Comparison of ENCODE assay signal across 10 cellular contexts in genomic region chr15:40313531-40314398, GRCh38. TPM values are rescaled to one million over a fixed set of nuclear protein-coding genes. Genes with fewer than 3 reads are reported as not detected.
DNase-seq lines count a peak whose midpoint lies in the region; ATAC-seq, FAIRE-seq and TF ChIP-seq lines count a peak whose summit lies in the region.
"Had no signal": no experiment of that assay in that cellular context is flagged by ENCODE, and none has a peak within 500 bp of the region (broad histone marks: within the 10 kb centered on the region; RNA-seq: fewer than 3 reads in every experiment).

No MANE protein-coding gene starts in this region.

- POLR2A ChIA-PET in GM12878 (lab: Charles Lee): interaction anchor here (0.5 to 1.6 kb wide), 3 partner anchors 9 to 555 kb away, joined by 3 to 5 read pairs (median 3); partner anchors contain the start of gene INAFM2

- H3K36me3 Mint-ChIP-seq in activated T-cell treated with anti-CD3 and anti-CD28 coated beads, Interleukin-2, amount 50 U/mL, for 24 hours (ENCODE audit: low read depth): peaks cover under 1% of the 10 kb centered on the region
- no peaks in the 10 kb centered on the region for H3K36me3 Mint-ChIP-seq in progenitor cell of endocrine pancreas (ENCODE audit: insufficient read depth)
- H3K36me3 Mint-ChIP-seq: CD4-positive, CD25-positive, alpha-beta regulatory T cell had no signal

- CTCF ChIA-PET in GM12878 (lab: Yijun Ruan, JAX): interaction anchor here (0.7 to 17.6 kb wide), 7 partner anchors 7 to 122 kb away, joined by 3 to 336 read pairs (median 31); partner anchors contain the start of genes CCDC9B and INAFM2

- no peak overlapping the region for H3K27ac Mint-ChIP-seq in activated T-cell treated with anti-CD3 and anti-CD28 coated beads, Interleukin-2, amount 50 U/mL, for 24 hours
- H3K27ac Mint-ChIP-seq in progenitor cell of endocrine pancreas: no peak overlapping the region

- H3K9me3 Mint-ChIP-seq in activated T-cell treated with anti-CD3 and anti-CD28 coated beads, Interleukin-2, amount 50 U/mL, for 24 hours: no peaks in the 10 kb centered on the region
- no peaks in the 10 kb centered on the region for H3K9me3 Mint-ChIP-seq in progenitor cell of endocrine pancreas (ENCODE audit: low read depth)
- H3K9me3 Mint-ChIP-seq: CD4-positive, CD25-positive, alpha-beta regulatory T cell had no signal

- no peaks in the 10 kb centered on the region for H4K20me1 ChIP-seq in GM12878 (ENCODE audit: control insufficient read depth, insufficient read depth)

- no peak overlapping the region for H3K4me2 ChIP-seq in GM12878 (ENCODE audit: control insufficient read depth, insufficient read depth)

- peaks cover 13% of the 10 kb centered on the region for H3K4me1 ChIP-seq in GM12878 (ENCODE audit: control insufficient read depth, insufficient read depth, low read length)

- no peaks in the 10 kb centered on the region for H3K9me3 ChIP-seq in GM12878 (replicated peaks; ENCODE audit: control insufficient read depth, insufficient read depth, low read length)

- no TSS peak for BruUV-seq in GM12878 (replicated peaks; lab: Mats Ljungman, UMichigan)

- ATAC-seq in GM12878 (no peak), GM21423 (IDR thresholded peaks at IDR 0.05; ENCODE audit: unreplicated experiment) (no peak)

- H3K4me3 ChIP-seq in GM12878: no peak overlapping the region

- intact Hi-C loops in GM12878 (cut with micrococcal nuclease; ENCODE audit: unreplicated experiment): no loop called here
- intact Hi-C loops in posterior vena cava (cut with DNase I): no loop called here

- WGBS in GM12878 (ENCODE audit: insufficient coverage, insufficient replicate concordance, low lambda C conversion rate, missing lambda C conversion rate): 15% methylated on average over 10 of the region's 10 CpGs

- H3K27me3 Mint-ChIP-seq in activated T-cell treated with anti-CD3 and anti-CD28 coated beads, Interleukin-2, amount 50 U/mL, for 24 hours: no peaks in the 10 kb centered on the region
- peaks cover 72% of the 10 kb centered on the region for H3K27me3 Mint-ChIP-seq in progenitor cell of endocrine pancreas

- RAD21 ChIA-PET in GM12878 (lab: Charles Lee; ENCODE audit: unreplicated experiment): interaction anchor here (0.9 to 1.9 kb wide), 3 partner anchors 24 to 268 kb away, joined by 3 to 4 read pairs (median 3); no protein-coding TSS in a partner anchor

- H3K27ac ChIP-seq in GM12878 (ENCODE audit: control insufficient read depth, insufficient read depth): no peak overlapping the region

- DNase-seq in activated T-cell treated with anti-CD3 and anti-CD28 coated beads for 1 hour (ENCODE audit: low read depth) (peak; percentile 21), NCI-H2227 (lab: John Stamatoyannopoulos, UW; ENCODE audit: unreplicated experiment) (peak; percentile 76), GM12878 (ENCODE audit: low read depth, low spot score) (no peak), posterior vena cava (ENCODE audit: low spot score) (peak; percentile 69), HCEC 1CT (no peak), progenitor cell of endocrine pancreas (ENCODE audit: low spot score, unreplicated experiment) (no peak)
- no peak for DNase-seq in activated T-cell treated with anti-CD3 and anti-CD28 coated beads, Interleukin-2, amount 50 U/mL, for 24 hours

- TF ChIP-seq EP300 in GM12878 (IDR thresholded peaks at IDR 0.05; ENCODE audit: borderline replicate concordance in 1 of 2, control insufficient read depth in 1 of 2, low read depth in 2 of 2, low read length in 2 of 2): no peak

- TF ChIP-seq POLR2A in GM12878 (IDR thresholded peaks at IDR 0.05; ENCODE audit: low read depth, low read length): no peak

- no peak overlapping the region for H2AFZ ChIP-seq in GM12878 (ENCODE audit: control insufficient read depth, low read depth, low read length)

- H3K36me3 ChIP-seq in GM12878 (ENCODE audit: control insufficient read depth in 2 of 2, insufficient read depth in 2 of 2, low read length in 1 of 2): no peaks in the 10 kb centered on the region

- SMC1A ChIA-PET in GM12878 (lab: Charles Lee; ENCODE audit: uncharacterized antibody, unreplicated experiment): interaction anchor here (1.2 to 10.0 kb wide), 2 partner anchors 10 to 35 kb away, joined by 3 to 83 read pairs; no protein-coding TSS in a partner anchor

- peaks cover 0 to 3% of the 10 kb centered on the region in 2 experiments; a peak in 2 of 4 replicates for H3K27me3 ChIP-seq in GM12878 (replicated peaks in 1 of 2; ENCODE audit: control insufficient read depth in 2 of 2, insufficient read depth in 2 of 2, low read length in 1 of 2)

- H3K79me2 ChIP-seq in GM12878 (ENCODE audit: control insufficient read depth, insufficient read depth, low read length): no peaks in the 10 kb centered on the region

- FAIRE-seq in GM12878 (lab: Jason Lieb, UNC): no peak

- H3K4me1 Mint-ChIP-seq in activated T-cell treated with anti-CD3 and anti-CD28 coated beads, Interleukin-2, amount 50 U/mL, for 24 hours (ENCODE audit: low read depth): peaks cover 28% of the 10 kb centered on the region
- peaks cover 1% of the 10 kb centered on the region for H3K4me1 Mint-ChIP-seq in progenitor cell of endocrine pancreas (ENCODE audit: low read depth)

- no peak overlapping the region for H3K4me3 Mint-ChIP-seq in activated T-cell treated with anti-CD3 and anti-CD28 coated beads, Interleukin-2, amount 50 U/mL, for 24 hours
- H3K4me3 Mint-ChIP-seq in progenitor cell of endocrine pancreas (ENCODE audit: low read depth): no peak overlapping the region

- TF ChIP-seq CTCF in GM12878 (IDR thresholded peaks at IDR 0.05 in 2 of 3, conservative IDR thresholded peaks at IDR 0.05 in 1 of 3; ENCODE audit: control insufficient read depth in 2 of 3, extremely low read depth in 1 of 3, insufficient read depth in 1 of 3, low read depth in 3 of 3, low read length in 3 of 3) (no peak), progenitor cell of endocrine pancreas (IDR thresholded peaks at IDR 0.05; ENCODE audit: unreplicated experiment) (no peak)

- TF ChIP-seq RAD21 in GM12878 (IDR thresholded peaks at IDR 0.05; ENCODE audit: insufficient read depth, low read depth, low read length): no peak

- H3K9ac ChIP-seq in GM12878 (ENCODE audit: control insufficient read depth, insufficient read depth, low read length): no peak overlapping the region

- in situ Hi-C loops in GM12878 (cut with MboI): loop anchor here (5.0 kb wide), 1 partner anchor 36 kb away; no protein-coding TSS in a partner anchor

RNA-seq across cellular contexts. Expression of gene PLCB2, which starts 6.0 kb away (rescaled TPM):
- 14.1 and 15.6 TPM in 2 replicates for total RNA-seq in GM12878 (2013; cell fraction: nucleolus; rRNA removed)
- 18.5 and 25.2 TPM in 2 replicates for total RNA-seq in GM12878 (2014; rRNA removed)
- 13.2 and 13.9 TPM in 2 replicates for total RNA-seq in GM12878 (2014; rRNA removed; fragmentation: Illumina TruSeq; extraction: Trizol)
- 33.8 and 39.4 TPM in 2 replicates for total RNA-seq in GM12878 (2021)
- polyA plus RNA-seq in GM12878 (2011; ENCODE audit: low read depth): 8.1 TPM
- polyA plus RNA-seq in GM12878 (2011; rRNA removed): 0.88 and 1.2 TPM in 2 replicates
- polyA plus RNA-seq in GM12878 (2011; cell fraction: cytosol; rRNA removed): 1.5 and 2.6 TPM in 2 replicates
- polyA plus RNA-seq in GM12878 (2011; cell fraction: nucleus; rRNA removed): 10.9 and 16.6 TPM in 2 replicates
- polyA plus RNA-seq in GM12878 (2012): 17.2 and 21.1 TPM in 2 replicates
- polyA plus RNA-seq in GM12878 (2014; fragmentation: Illumina TruSeq; extraction: Trizol): 17.4 and 24.7 TPM in 2 replicates
- 1 to 10 TPM; 1.3 to 2.4 TPM for polyA plus RNA-seq in GM12878 (2014; fragmentation: Nextera tagmentation; extraction: Ambion mirVana)
- polyA plus RNA-seq in GM12878 (2014; rRNA removed): 32.6 and 34.4 TPM in 2 replicates
- polyA plus RNA-seq in GM12878 (2016; fragmentation: Nextera tagmentation; extraction: Ambion mirVana): 1 to 10 TPM; 6.9 to 7.4 TPM
- polyA minus RNA-seq in GM12878 (2011; rRNA and poly(A)+ RNA removed): 0.95 and 2.7 TPM in 2 replicates
- polyA minus RNA-seq in GM12878 (2011; cell fraction: cytosol; rRNA and poly(A)+ RNA removed): 0.67 and 3.2 TPM in 2 replicates
- 2.4 and 3.3 TPM in 2 replicates for polyA minus RNA-seq in GM12878 (2011; cell fraction: nucleus; rRNA and poly(A)+ RNA removed)
- 10 to 100 TPM; 20.8 to 29.0 TPM for total RNA-seq in posterior vena cava
- 2.5 and 2.8 TPM in 2 replicates for total RNA-seq in progenitor cell of endocrine pancreas

RNA-seq across cellular contexts. Expression of gene INAFM2, which starts 9.7 kb away (rescaled TPM):
- total RNA-seq in GM12878 (2013; cell fraction: nucleolus; rRNA removed): 2.6 and 3.5 TPM in 2 replicates
- 3.8 and 5.0 TPM in 2 replicates for total RNA-seq in GM12878 (2014; rRNA removed)
- total RNA-seq in GM12878 (2014; rRNA removed; fragmentation: Illumina TruSeq; extraction: Trizol): 3.9 and 5.2 TPM in 2 replicates
- total RNA-seq in GM12878 (2021): 5.2 and 8.1 TPM in 2 replicates
- polyA plus RNA-seq in GM12878 (2011; ENCODE audit: low read depth): 2.1 TPM
- 4.0 and 4.2 TPM in 2 replicates for polyA plus RNA-seq in GM12878 (2011; rRNA removed)
- 1.9 and 2.6 TPM in 2 replicates for polyA plus RNA-seq in GM12878 (2011; cell fraction: cytosol; rRNA removed)
- polyA plus RNA-seq in GM12878 (2011; cell fraction: nucleus; rRNA removed): 2.5 and 3.4 TPM in 2 replicates
- 3.1 and 3.9 TPM in 2 replicates for polyA plus RNA-seq in GM12878 (2012)
- 3.9 and 5.9 TPM in 2 replicates for polyA plus RNA-seq in GM12878 (2014; fragmentation: Illumina TruSeq; extraction: Trizol)
- polyA plus RNA-seq in GM12878 (2014; fragmentation: Nextera tagmentation; extraction: Ambion mirVana): 1 to 10 TPM; 2.0 to 2.4 TPM
- 3.0 and 4.2 TPM in 2 replicates for polyA plus RNA-seq in GM12878 (2014; rRNA removed)
- polyA plus RNA-seq in GM12878 (2016; fragmentation: Nextera tagmentation; extraction: Ambion mirVana): 1 to 10 TPM in 1 of 2 experiments, under 1 TPM in 1; 0.75 to 1.2 TPM
- 1.3 and 1.9 TPM in 2 replicates for polyA minus RNA-seq in GM12878 (2011; rRNA and poly(A)+ RNA removed)
- 0.62 and 0.80 TPM in 2 replicates for polyA minus RNA-seq in GM12878 (2011; cell fraction: cytosol; rRNA and poly(A)+ RNA removed)
- 1.2 and 1.5 TPM in 2 replicates for polyA minus RNA-seq in GM12878 (2011; cell fraction: nucleus; rRNA and poly(A)+ RNA removed)
- total RNA-seq in posterior vena cava: 10 to 100 TPM; 25.3 to 27.1 TPM
- total RNA-seq in progenitor cell of endocrine pancreas: 12.9 and 14.9 TPM in 2 replicates

RNA-seq across cellular contexts. Expression of gene CCDC9B, which starts 27.0 kb away (rescaled TPM):
- total RNA-seq in GM12878 (2013; cell fraction: nucleolus; rRNA removed): not detected in 2 replicates
- total RNA-seq in GM12878 (2014; rRNA removed): not detected in 2 replicates
- 0.04 and 0.05 TPM in 2 replicates for total RNA-seq in GM12878 (2014; rRNA removed; fragmentation: Illumina TruSeq; extraction: Trizol)
- total RNA-seq in GM12878 (2021): 0.08 and 0.19 TPM in 2 replicates
- not detected for polyA plus RNA-seq in GM12878 (2011; ENCODE audit: low read depth)
- polyA plus RNA-seq in GM12878 (2011; rRNA removed): not detected in 2 replicates
- not detected in 2 replicates for polyA plus RNA-seq in GM12878 (2011; cell fraction: cytosol; rRNA removed)
- 0.01 TPM in 1 of 2 replicates, not detected in the other for polyA plus RNA-seq in GM12878 (2011; cell fraction: nucleus; rRNA removed)
- 0.06 and 0.07 TPM in 2 replicates for polyA plus RNA-seq in GM12878 (2012)
- 0.01 and 0.11 TPM in 2 replicates for polyA plus RNA-seq in GM12878 (2014; fragmentation: Illumina TruSeq; extraction: Trizol)
- under 1 TPM in 1 of 2 experiments, not detected in 1; 0.02 TPM for polyA plus RNA-seq in GM12878 (2014; fragmentation: Nextera tagmentation; extraction: Ambion mirVana)
- 0.05 TPM in 1 of 2 replicates, not detected in the other for polyA plus RNA-seq in GM12878 (2014; rRNA removed)
- not detected for polyA plus RNA-seq in GM12878 (2016; fragmentation: Nextera tagmentation; extraction: Ambion mirVana)
- polyA minus RNA-seq in GM12878 (2011; rRNA and poly(A)+ RNA removed): not detected in 2 replicates
- not detected in 2 replicates for polyA minus RNA-seq in GM12878 (2011; cell fraction: cytosol; rRNA and poly(A)+ RNA removed)
- not detected in 2 replicates for polyA minus RNA-seq in GM12878 (2011; cell fraction: nucleus; rRNA and poly(A)+ RNA removed)
- total RNA-seq in posterior vena cava: 10 to 100 TPM; 29.2 to 31.2 TPM
- total RNA-seq in progenitor cell of endocrine pancreas: 0.07 and 0.11 TPM in 2 replicates

RNA-seq across cellular contexts. Expression of gene ANKRD63, which starts 30.9 kb away (rescaled TPM):
- not detected in 2 replicates for total RNA-seq in GM12878 (2013; cell fraction: nucleolus; rRNA removed)
- total RNA-seq in GM12878 (2014; rRNA removed): not detected in 2 replicates
- total RNA-seq in GM12878 (2014; rRNA removed; fragmentation: Illumina TruSeq; extraction: Trizol): not detected in 2 replicates
- total RNA-seq in GM12878 (2021): not detected in 2 replicates
- not detected for polyA plus RNA-seq in GM12878 (2011; ENCODE audit: low read depth)
- not detected in 2 replicates for polyA plus RNA-seq in GM12878 (2011; rRNA removed)
- not detected in 2 replicates for polyA plus RNA-seq in GM12878 (2011; cell fraction: cytosol; rRNA removed)
- not detected in 2 replicates for polyA plus RNA-seq in GM12878 (2011; cell fraction: nucleus; rRNA removed)
- polyA plus RNA-seq in GM12878 (2012): not detected in 2 replicates
- not detected in 2 replicates for polyA plus RNA-seq in GM12878 (2014; fragmentation: Illumina TruSeq; extraction: Trizol)
- polyA plus RNA-seq in GM12878 (2014; fragmentation: Nextera tagmentation; extraction: Ambion mirVana): not detected
- polyA plus RNA-seq in GM12878 (2014; rRNA removed): not detected in 2 replicates
- not detected for polyA plus RNA-seq in GM12878 (2016; fragmentation: Nextera tagmentation; extraction: Ambion mirVana)
- not detected in 2 replicates for polyA minus RNA-seq in GM12878 (2011; rRNA and poly(A)+ RNA removed)
- not detected in 2 replicates for polyA minus RNA-seq in GM12878 (2011; cell fraction: cytosol; rRNA and poly(A)+ RNA removed)
- polyA minus RNA-seq in GM12878 (2011; cell fraction: nucleus; rRNA and poly(A)+ RNA removed): not detected in 2 replicates
- total RNA-seq in posterior vena cava: not detected
- not detected in 2 replicates for total RNA-seq in progenitor cell of endocrine pancreas
- polyA plus RNA-seq: CD4-positive, CD25-positive, alpha-beta regulatory T cell; esophagus had no signal

RNA-seq across cellular contexts. Expression of gene PHGR1, which starts 37.1 kb away (rescaled TPM):
- not detected in 2 replicates for total RNA-seq in GM12878 (2013; cell fraction: nucleolus; rRNA removed)
- not detected in 2 replicates for total RNA-seq in GM12878 (2014; rRNA removed)
- total RNA-seq in GM12878 (2014; rRNA removed; fragmentation: Illumina TruSeq; extraction: Trizol): not detected in 2 replicates
- not detected in 2 replicates for total RNA-seq in GM12878 (2021)
- not detected for polyA plus RNA-seq in GM12878 (2011; ENCODE audit: low read depth)
- polyA plus RNA-seq in GM12878 (2011; rRNA removed): not detected in 2 replicates
- polyA plus RNA-seq in GM12878 (2011; cell fraction: cytosol; rRNA removed): not detected in 2 replicates
- polyA plus RNA-seq in GM12878 (2011; cell fraction: nucleus; rRNA removed): not detected in 2 replicates
- not detected in 2 replicates for polyA plus RNA-seq in GM12878 (2012)
- not detected in 2 replicates for polyA plus RNA-seq in GM12878 (2014; fragmentation: Illumina TruSeq; extraction: Trizol)
- not detected for polyA plus RNA-seq in GM12878 (2014; fragmentation: Nextera tagmentation; extraction: Ambion mirVana)
- polyA plus RNA-seq in GM12878 (2014; rRNA removed): not detected in 2 replicates
- polyA plus RNA-seq in GM12878 (2016; fragmentation: Nextera tagmentation; extraction: Ambion mirVana): not detected
- polyA minus RNA-seq in GM12878 (2011; rRNA and poly(A)+ RNA removed): not detected in 2 replicates
- polyA minus RNA-seq in GM12878 (2011; cell fraction: cytosol; rRNA and poly(A)+ RNA removed): not detected in 2 replicates
- not detected in 2 replicates for polyA minus RNA-seq in GM12878 (2011; cell fraction: nucleus; rRNA and poly(A)+ RNA removed)
- total RNA-seq in posterior vena cava: not detected
- total RNA-seq in progenitor cell of endocrine pancreas: 0.79 TPM in 1 of 2 replicates, not detected in the other
- total RNA-seq: CD4-positive, CD25-positive, alpha-beta regulatory T cell had no signal
- polyA plus RNA-seq: CD4-positive, CD25-positive, alpha-beta regulatory T cell had no signal

Comparison
In these comparisons a context has a peak if more than half of its experiments do, and no peak if none do; other contexts are left out.
1. DNase-seq: peak in activated T-cell treated with anti-CD3 and anti-CD28 coated beads for 1 hour (single experiment), NCI-H2227 (single experiment) and posterior vena cava (single experiment); none in activated T-cell treated with anti-CD3 and anti-CD28 coated beads, Interleukin-2, amount 50 U/mL, for 24 hours (single experiment), GM12878 (single experiment), HCEC 1CT (single experiment) and progenitor cell of endocrine pancreas (single experiment).
2. RNA of gene CCDC9B, which starts 27.0 kb away (total RNA-seq): 29.2 to 31.2 TPM in posterior vena cava; 0.07 to 0.11 TPM in progenitor cell of endocrine pancreas and 0.04 to 0.19 TPM in GM12878; every median in the first group is over 10 times any median in the second.